Comparison of ENCODE assay signal across 20 cellular contexts in the genomic region with DNA sequence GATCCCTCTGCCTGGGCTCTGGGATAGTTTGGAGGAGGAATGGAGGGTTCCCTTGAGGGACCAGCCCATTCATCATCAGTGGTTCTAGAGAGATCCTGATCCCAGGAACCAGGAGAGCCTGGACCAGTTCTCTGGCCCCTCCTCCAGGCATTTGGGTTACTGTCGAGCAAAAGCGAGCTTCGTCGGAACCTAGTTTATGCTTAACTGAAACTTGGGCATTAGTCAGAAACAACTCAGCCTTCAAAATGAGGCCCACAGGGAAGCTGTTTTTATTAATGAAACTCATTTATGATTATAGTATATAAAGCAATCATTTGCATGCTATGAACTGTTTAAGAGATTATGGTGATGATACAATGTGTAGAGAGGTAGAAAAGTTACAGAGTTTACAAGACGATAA.
DNase-seq lines count a peak whose midpoint lies in the region; ATAC-seq, FAIRE-seq and TF ChIP-seq lines count a peak whose summit lies in the region.
"Had no signal": no experiment of that assay in that cellular context is flagged by ENCODE, and none has a peak within 500 bp of the region (broad histone marks: within the 10 kb centered on the region; RNA-seq: fewer than 3 reads in every experiment).

No MANE protein-coding gene starts in this region.

- H3K9me3 ChIP-seq in astrocyte (ENCODE audit: insufficient read depth, low read depth, low read length) (no peaks in the 10 kb centered on the region), tibial nerve (no peaks in the 10 kb centered on the region)
- H3K9me3 ChIP-seq: breast epithelium had no signal

- FAIRE-seq in astrocyte (lab: Jason Lieb, UNC), result no peak
- FAIRE-seq: GM18507, H1 had no signal

- H3K27me3 Mint-ChIP-seq in astrocyte (ENCODE audit: low read depth, unreplicated experiment), result no peaks in the 10 kb centered on the region
- H3K27me3 Mint-ChIP-seq: T-cell had no signal

- no peak overlapping the region for H3K4me3 Mint-ChIP-seq in astrocyte (ENCODE audit: unreplicated experiment)
- H3K4me3 Mint-ChIP-seq: CD14-positive monocyte, T-cell, type B pancreatic cell had no signal

- peaks cover 44% of the 10 kb centered on the region for H3K4me1 Mint-ChIP-seq in astrocyte (ENCODE audit: low read depth, unreplicated experiment)

- WGBS in tibial nerve, 2 donors, result 90% methylated on average over 5 of the region's 5 CpGs

- no peak overlapping the region for H3K4me2 ChIP-seq in astrocyte (ENCODE audit: low read length)

- no peak for TF ChIP-seq EP300 in tibial nerve (IDR thresholded peaks at IDR 0.05)

- H2AFZ ChIP-seq in astrocyte (ENCODE audit: low read depth, low read length), result no peak overlapping the region

- H3K4me3 ChIP-seq in astrocyte (ENCODE audit: insufficient read depth, low read depth, low read length) (no peak overlapping the region), tibial nerve (no peak overlapping the region)
- H3K4me3 ChIP-seq: breast epithelium had no signal

- peak overlapping the region; percentile 77 for H3K27ac Mint-ChIP-seq in astrocyte (ENCODE audit: unreplicated experiment)
- H3K27ac Mint-ChIP-seq: type B pancreatic cell had no signal

- no peaks in the 10 kb centered on the region for H3K79me2 ChIP-seq in astrocyte (ENCODE audit: insufficient read depth, low read length)

- no peaks in the 10 kb centered on the region for H3K36me3 Mint-ChIP-seq in astrocyte (ENCODE audit: low read depth, unreplicated experiment)
- H3K36me3 Mint-ChIP-seq: CD14-positive monocyte, T-cell, type B pancreatic cell had no signal

- peak; percentile 75 to 78 for ATAC-seq in activated CD4-positive, CD25-positive, alpha-beta regulatory T cell treated with anti-CD3 and anti-CD28 coated beads, Interleukin-2, amount 50 U/mL, for 24 hours
- no peak for ATAC-seq in HG02588 (IDR thresholded peaks at IDR 0.05; ENCODE audit: unreplicated experiment)
- ATAC-seq: T-cell had no signal

- H3K27ac ChIP-seq in astrocyte (ENCODE audit: low read depth, low read length) (no peak overlapping the region), tibial nerve (no peak overlapping the region)
- H3K27ac ChIP-seq: breast epithelium had no signal

- no peak for DNase-seq in activated CD4-positive, CD25-positive, alpha-beta regulatory T cell (lab: John Stamatoyannopoulos, UW)
- DNase-seq in ACHN (peak; percentile 72), astrocyte (ENCODE audit: low read depth) (no peak), tibial nerve (ENCODE audit: low spot score in 2 of 2) (no peak), AG08396 (ENCODE audit: low spot score) (no peak)
- peak; percentile 43 to 55 for DNase-seq in activated CD4-positive, alpha-beta T cell treated with anti-CD3 and anti-CD28 coated beads, Interleukin-2, amount 50 U/mL, for 48 hours
- DNase-seq: activated CD4-positive, CD25-positive, alpha-beta regulatory T cell treated with anti-CD3 and anti-CD28 coated beads, Interleukin-2, amount 50 U/mL, for 72 hours; activated gamma-delta T cell treated with Interleukin-2 at 50 U/mL for 16 hours; DMS79 treated with DMSO at 0.1 percent for 48 hours; MV-4-11; NCI-H1930; NCI-H446 treated with DMSO at 0.1 percent for 48 hours; T-cell had no signal

- peaks cover 3% of the 10 kb centered on the region for H3K4me1 ChIP-seq in astrocyte (ENCODE audit: insufficient read depth, low read length)
- H3K4me1 ChIP-seq in tibial nerve, result no peaks in the 10 kb centered on the region
- H3K4me1 ChIP-seq: breast epithelium had no signal

- no peaks in the 10 kb centered on the region for H3K9me3 Mint-ChIP-seq in astrocyte (ENCODE audit: unreplicated experiment)
- H3K9me3 Mint-ChIP-seq: CD14-positive monocyte, T-cell, type B pancreatic cell had no signal

- in situ Hi-C loops in ACHN (cut with HindIII; ENCODE audit: low pct_ligation_motif_present, low pct_unique_long_range_greater_than_20kb, low sequenced_read_pairs), result no loop called here

- no peak overlapping the region for H3K9ac ChIP-seq in astrocyte (ENCODE audit: low read length)

- TF ChIP-seq POLR2A in tibial nerve (IDR thresholded peaks at IDR 0.05), result no peak

- H3K27me3 ChIP-seq in astrocyte (ENCODE audit: insufficient read depth, low read length) (no peaks in the 10 kb centered on the region), tibial nerve (no peaks in the 10 kb centered on the region)
- H3K27me3 ChIP-seq: breast epithelium had no signal

- TF ChIP-seq CTCF in astrocyte (IDR thresholded peaks at IDR 0.05; ENCODE audit: insufficient read depth, low read depth, low read length), result no peak
- no peak for TF ChIP-seq CTCF in tibial nerve (IDR thresholded peaks at IDR 0.05)

- no peaks in the 10 kb centered on the region for H4K20me1 ChIP-seq in astrocyte (ENCODE audit: insufficient read depth, low read length)

- H3K36me3 ChIP-seq in astrocyte (ENCODE audit: insufficient read depth, low read length) (no peaks in the 10 kb centered on the region), tibial nerve (no peaks in the 10 kb centered on the region)
- H3K36me3 ChIP-seq: breast epithelium had no signal

Comparison
In these comparisons a context has a peak if more than half of its experiments do, and no peak if none do; other contexts are left out.
1. DNase-seq: peak in ACHN (single experiment) and activated CD4-positive, alpha-beta T cell treated with anti-CD3 and anti-CD28 coated beads, Interleukin-2, amount 50 U/mL, for 48 hours (2 of 2); none in activated CD4-positive, CD25-positive, alpha-beta regulatory T cell (0 of 4), astrocyte (single experiment), tibial nerve (0 of 2) and AG08396 (single experiment).